Comparison of ENCODE assay signal across 17 cellular contexts in genomic region chr11:106642331-106642730, GRCh38.
"Had no signal": no experiment of that assay in that cellular context is flagged by ENCODE, and none has a peak within 500 bp of the region (broad histone marks: within the 10 kb centered on the region; RNA-seq: fewer than 3 reads in every experiment).

No MANE protein-coding gene starts in this region.

- H3K27ac ChIP-seq: brain microvascular endothelial cell, tibial nerve had no signal

- H3K27me3 ChIP-seq: brain microvascular endothelial cell, tibial nerve had no signal

- FAIRE-seq: frontal cortex had no signal

- H3K4me3 ChIP-seq: tibial nerve had no signal

- H3K4me1 ChIP-seq: tibial nerve had no signal

- DNase-seq: activated CD4-positive, alpha-beta memory T cell treated with anti-CD3 and anti-CD28 coated beads for 36 hours; activated CD4-positive, alpha-beta T cell treated with anti-CD3 and anti-CD28 coated beads for 36 hours; activated gamma-delta T cell; activated T-cell treated with anti-CD3 and anti-CD28 coated beads, Interleukin-2, amount 50 U/mL, for 48 hours; brain microvascular endothelial cell; head of caudate nucleus; immature natural killer cell; nucleus accumbens; posterior cingulate gyrus; retina; stimulated activated CD4-positive, alpha-beta T cell treated with anti-CD3 and anti-CD28 coated beads, Interleukin-2, amount 100 ng/mL, for 48 hours; stimulated activated naive CD4-positive, alpha-beta T cell treated with Interleukin-2 at 50 U/mL for 16 hours; substantia nigra had no signal

- H3K36me3 ChIP-seq: brain microvascular endothelial cell, tibial nerve had no signal

- ATAC-seq: activated CD4-positive, alpha-beta T cell treated with anti-CD3 and anti-CD28 coated beads for 36 hours; activated naive CD4-positive, alpha-beta T cell treated with anti-CD3 and anti-CD28 coated beads, Interleukin-2, amount 50 U/mL, for 72 hours; natural killer cell treated with Interleukin-12 subunit alpha and Interleukin-12 subunit beta and Interleukin-15 and Interleukin-18, amount 100 ng/mL, for 72 hours had no signal
